Comparison of ENCODE assay signal across 8 cellular contexts in genomic region chr6:33075568-33076405, GRCh38. TPM values are rescaled to one million over a fixed set of nuclear protein-coding genes. Genes with fewer than 3 reads are reported as not detected.
DNase-seq lines count a peak whose midpoint lies in the region; ATAC-seq and TF ChIP-seq lines count a peak whose summit lies in the region.

HLA-DPB1 (plus strand) TSS chr6:33075990; CDS start chr6:33076042, 52 bp downstream.

- peak within 1 kb of the TSS; percentile 3 to 29 for H3K4me3 ChIP-seq in uterus

- H3K27ac ChIP-seq in uterus: peak within 1 kb of the TSS; percentile 56 to 80

- H3K9me3 Mint-ChIP-seq in T-cell: no peaks in the 10 kb centered on the region
- H3K9me3 Mint-ChIP-seq in effector memory CD8-positive, alpha-beta T cell: no peaks in the 10 kb centered on the region

- peaks cover 0 to 3% of the 10 kb centered on the region in 2 donors for H3K27me3 Mint-ChIP-seq in T-cell
- no peaks in the 10 kb centered on the region for H3K27me3 Mint-ChIP-seq in effector memory CD8-positive, alpha-beta T cell

- intact Hi-C loops in uterus (cut with DNase I; ENCODE audit: low total_unique reads): no loop called here

- no peak for TF ChIP-seq CTCF in uterus (IDR thresholded peaks at IDR 0.05)

- peak; percentile 43 to 87 for TF ChIP-seq POLR2A in uterus (IDR thresholded peaks at IDR 0.05)

- H3K4me1 ChIP-seq in uterus: no peaks in the 10 kb centered on the region

- H3K4me3 Mint-ChIP-seq in T-cell: peak within 1 kb of the TSS; percentile 83 to 86 (median 84)
- H3K4me3 Mint-ChIP-seq in effector memory CD8-positive, alpha-beta T cell: peak within 1 kb of the TSS; percentile 85 to 92

- POLR2A ChIA-PET in T-cell (lab: Charles Lee): interaction anchor here (0.6 to 1.2 kb wide), 7 partner anchors 14 to 1581 kb away, joined by 3 to 7 read pairs (median 3); no protein-coding TSS in a partner anchor

- DNase-seq in GM03348 (ENCODE audit: low spot score) (peak; percentile 82), T-cell (peak in 18 of 34 experiments; percentile 7 to 60 (median 32)), midbrain (lab: John Stamatoyannopoulos, UW) (peak; percentile 70), uterus (no peak)
- peak; percentile 48 to 57 (median 51) for DNase-seq in effector memory CD8-positive, alpha-beta T cell
- DNase-seq in stimulated activated CD4-positive, alpha-beta T cell treated with anti-CD3 and anti-CD28 coated beads, Interleukin-15, amount 100 ng/mL, for 24 hours: no peak

- H3K9me3 ChIP-seq in uterus: no peaks in the 10 kb centered on the region

- H3K36me3 Mint-ChIP-seq in T-cell: peaks cover 10% of the 10 kb centered on the region
- peaks cover 14% of the 10 kb centered on the region for H3K36me3 Mint-ChIP-seq in effector memory CD8-positive, alpha-beta T cell (ENCODE audit: insufficient read depth)

- ATAC-seq in GM19438 (IDR thresholded peaks at IDR 0.05; ENCODE audit: low read depth, unreplicated experiment) (peak; percentile 65), HG03432 (IDR thresholded peaks at IDR 0.05; ENCODE audit: unreplicated experiment) (peak; percentile 70), T-cell (replicated peaks in 1 of 4) (peak; percentile 93 to 95 (median 94))
- peak; percentile 89 for ATAC-seq in effector memory CD8-positive, alpha-beta T cell (replicated peaks)

- CTCF ChIA-PET in T-cell (lab: Charles Lee): interaction anchor here in 1 of 2 donors (0.6 to 1.4 kb wide), 11 partner anchors 15 to 237 kb away, joined by 3 to 9 read pairs (median 3); partner anchors contain the start of genes BRD2 and TAP2

- no peaks in the 10 kb centered on the region for H3K27me3 ChIP-seq in uterus

- no peaks in the 10 kb centered on the region for H3K36me3 ChIP-seq in uterus

- peaks cover 55 to 68% (median 65%) of the 10 kb centered on the region in 3 donors for H3K4me1 Mint-ChIP-seq in T-cell
- peaks cover 61 to 69% of the 10 kb centered on the region in 2 donors for H3K4me1 Mint-ChIP-seq in effector memory CD8-positive, alpha-beta T cell (ENCODE audit: low read depth in 2 of 2)

- peak within 1 kb of the TSS; percentile 52 to 80 for H3K27ac Mint-ChIP-seq in T-cell
- peak within 1 kb of the TSS; percentile 94 to 95 for H3K27ac Mint-ChIP-seq in effector memory CD8-positive, alpha-beta T cell

RNA-seq across cellular contexts. Expression of gene HLA-DPB1, which starts in this region (rescaled TPM):
- total RNA-seq in T-cell: 10 to 100 TPM; 41.2 to 78.9 (median 58.4) TPM
- total RNA-seq in uterus: 100 to 1,000 TPM in 1 of 4 donors, 10 to 100 TPM in 3; 19.8 to 108 (median 43.6) TPM

Comparison
In these comparisons a context has a peak if more than half of its experiments do, and no peak if none do; other contexts are left out.
1. DNase-seq: peak in GM03348 (single experiment), T-cell (18 of 34), effector memory CD8-positive, alpha-beta T cell (3 of 3) and midbrain (single experiment); none in uterus (0 of 2) and stimulated activated CD4-positive, alpha-beta T cell treated with anti-CD3 and anti-CD28 coated beads, Interleukin-15, amount 100 ng/mL, for 24 hours (single experiment).
2. Peak in every context shown above with its lines, with median percentiles within 50 percentile points of each other: ATAC-seq.